19 cellular contexts compared by ENCODE assay signal in the genomic region with DNA sequence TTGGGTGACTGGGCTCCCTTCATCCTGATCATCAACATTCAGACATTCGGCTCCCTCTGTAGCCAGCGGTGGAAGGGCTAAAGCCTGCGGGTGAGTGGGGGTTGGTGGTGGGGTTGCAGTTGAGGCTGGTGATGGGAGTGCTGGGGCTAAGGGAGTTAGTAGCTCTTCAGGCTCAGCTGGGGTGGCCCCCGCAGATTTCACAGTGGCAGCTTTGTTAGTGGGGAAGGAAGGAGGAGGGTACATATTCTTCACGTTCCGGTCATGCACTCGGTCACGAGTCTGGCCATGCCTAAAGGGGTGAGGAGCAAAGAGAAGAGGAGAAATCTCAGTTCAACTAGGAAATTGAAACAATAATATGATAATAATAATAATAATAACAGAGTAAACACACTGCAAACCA. TPM values are rescaled to one million over a fixed set of nuclear protein-coding genes. Genes with fewer than 3 reads are reported as not detected.
"Had no signal": no experiment of that assay in that cellular context is flagged by ENCODE, and none has a peak within 500 bp of the region (broad histone marks: within the 10 kb centered on the region; RNA-seq: fewer than 3 reads in every experiment).

No MANE protein-coding gene starts in this region.

- H3K27ac ChIP-seq: body of pancreas, epithelial cell of prostate, gastroesophageal sphincter, left lung, testis had no signal

- H3K4me1 ChIP-seq: testis had no signal

- H3K27ac Mint-ChIP-seq: activated CD4-positive, alpha-beta memory T cell treated with anti-CD3 and anti-CD28 coated beads, Interleukin-2, amount 10 ng/mL, durations not matched to agents 7 days and 5 days had no signal

- H3K4me3 Mint-ChIP-seq: activated CD4-positive, alpha-beta memory T cell treated with anti-CD3 and anti-CD28 coated beads, Interleukin-2, amount 10 ng/mL, durations not matched to agents 7 days and 5 days; activated CD4-positive, alpha-beta T cell treated with anti-CD3 and anti-CD28 coated beads for 36 hours; activated naive CD8-positive, alpha-beta T cell; memory B cell; naive thymus-derived CD8-positive, alpha-beta T cell had no signal

- H3K9me3 ChIP-seq: body of pancreas, gastroesophageal sphincter, left lung, testis had no signal

- H3K4me3 ChIP-seq: body of pancreas, gastroesophageal sphincter, left lung, testis had no signal

- DNase-seq: activated CD4-positive, alpha-beta memory T cell treated with anti-CD3 and anti-CD28 coated beads, Interleukin-2, amount 10 ng/mL, durations not matched to agents 7 days and 5 days; activated CD4-positive, alpha-beta T cell treated with anti-CD3 and anti-CD28 coated beads for 36 hours; activated gamma-delta T cell; activated T-cell treated with anti-CD3 and anti-CD28 coated beads, Interleukin-2, amount 50 U/mL, for 48 hours; amniotic stem cell; body of pancreas; central memory CD4-positive, alpha-beta T cell; effector memory CD4-positive, alpha-beta T cell; left lung; naive thymus-derived CD8-positive, alpha-beta T cell; small intestine; stimulated activated CD4-positive, alpha-beta T cell treated with anti-CD3 and anti-CD28 coated beads, Interleukin-4, amount 100 ng/mL, for 24 hours; stimulated activated naive CD8-positive, alpha-beta T cell treated with anti-CD3 and anti-CD28 coated beads, Interleukin-15, Interleukin-2, amounts not matched to agents 100 U/mL and 50 U/mL, for 24 hours; T-helper 2 cell; testis had no signal

- H3K27me3 ChIP-seq: body of pancreas, gastroesophageal sphincter, left lung, testis had no signal

- ATAC-seq: activated CD4-positive, alpha-beta T cell treated with anti-CD3 and anti-CD28 coated beads for 36 hours; body of pancreas; gastroesophageal sphincter; left lung; naive thymus-derived CD8-positive, alpha-beta T cell; stimulated activated naive CD8-positive, alpha-beta T cell treated with anti-CD3 and anti-CD28 coated beads, Interleukin-15, Interleukin-2, amounts not matched to agents 100 U/mL and 50 U/mL, for 24 hours had no signal

- H3K9me3 Mint-ChIP-seq: activated CD4-positive, alpha-beta memory T cell treated with anti-CD3 and anti-CD28 coated beads, Interleukin-2, amount 10 ng/mL, durations not matched to agents 7 days and 5 days; memory B cell; naive thymus-derived CD8-positive, alpha-beta T cell had no signal

- H3K27me3 Mint-ChIP-seq: activated CD4-positive, alpha-beta memory T cell treated with anti-CD3 and anti-CD28 coated beads, Interleukin-2, amount 10 ng/mL, durations not matched to agents 7 days and 5 days; activated CD4-positive, alpha-beta T cell treated with anti-CD3 and anti-CD28 coated beads for 36 hours; activated naive CD8-positive, alpha-beta T cell; memory B cell; naive thymus-derived CD8-positive, alpha-beta T cell had no signal

- H3K4me1 Mint-ChIP-seq: memory B cell had no signal

RNA-seq across cellular contexts. Expression of a gene that starts 33.7 kb away (rescaled TPM):
- total RNA-seq: activated CD4-positive, alpha-beta memory T cell treated with anti-CD3 and anti-CD28 coated beads, Interleukin-2, amount 10 ng/mL, durations not matched to agents 7 days and 5 days; activated CD4-positive, alpha-beta T cell treated with anti-CD3 and anti-CD28 coated beads for 36 hours; naive thymus-derived CD8-positive, alpha-beta T cell had no signal
